Comparison of ENCODE assay signal across 18 cellular contexts in the genomic region with DNA sequence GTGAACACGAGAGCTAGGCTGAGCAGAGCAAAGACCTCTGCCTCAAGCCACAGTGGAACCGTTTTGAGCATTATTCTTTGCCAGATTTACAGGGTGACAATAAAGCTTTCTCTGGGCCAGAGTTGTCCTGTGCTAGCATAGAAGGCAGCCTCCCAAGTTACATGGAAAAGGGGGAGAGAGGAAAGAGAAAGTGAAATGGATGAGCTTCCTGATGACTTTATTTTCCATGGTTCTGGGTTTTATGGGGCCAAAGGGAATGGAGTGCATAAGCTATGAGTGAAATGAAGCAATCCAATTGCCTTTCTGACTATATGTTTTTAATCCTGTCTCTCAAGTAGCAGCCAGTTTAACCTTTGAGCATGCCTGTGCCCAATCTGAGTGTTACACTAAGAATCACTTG.
A peak's percentile ranks its signal among the peaks of the same experiment; 100 is the strongest.
DNase-seq lines count a peak whose midpoint lies in the region; ATAC-seq and TF ChIP-seq lines count a peak whose summit lies in the region.
"Had no signal": no experiment of that assay in that cellular context is flagged by ENCODE, and none has a peak within 500 bp of the region (broad histone marks: within the 10 kb centered on the region; RNA-seq: fewer than 3 reads in every experiment).

No MANE protein-coding gene starts in this region.

- no peak overlapping the region for H3K27ac ChIP-seq in breast epithelium
- H3K27ac ChIP-seq: 22Rv1, BLaER1, C4-2B, GM23248 had no signal

- intact Hi-C loops in MCF 10A (cut with micrococcal nuclease) (no loop called here), breast epithelium (cut with DNase I; ENCODE audit: low total_unique reads) (no loop called here), mucosa of descending colon (cut with DNase I, micrococcal nuclease) (no loop called here)

- H3K27me3 Mint-ChIP-seq in MCF 10A (ENCODE audit: insufficient read depth, unreplicated experiment) = no peaks in the 10 kb centered on the region
- H3K27me3 Mint-ChIP-seq: B cell; CD4-positive, CD25-positive, alpha-beta regulatory T cell had no signal

- H3K27ac Mint-ChIP-seq in MCF 10A (ENCODE audit: low read depth, unreplicated experiment) = peak overlapping the region; percentile 16
- H3K27ac Mint-ChIP-seq: B cell; CD8-positive, alpha-beta T cell had no signal

- H3K4me1 Mint-ChIP-seq in MCF 10A (ENCODE audit: insufficient read depth, unreplicated experiment) = peaks cover 22% of the 10 kb centered on the region
- H3K4me1 Mint-ChIP-seq: B cell had no signal

- ATAC-seq in mucosa of descending colon (peak; percentile 86), GM21786 (IDR thresholded peaks at IDR 0.05; ENCODE audit: unreplicated experiment) (no peak)
- ATAC-seq: CD8-positive, alpha-beta T cell had no signal

- H3K36me3 Mint-ChIP-seq in MCF 10A (ENCODE audit: insufficient read depth, unreplicated experiment) = no peaks in the 10 kb centered on the region
- H3K36me3 Mint-ChIP-seq: CD4-positive, CD25-positive, alpha-beta regulatory T cell; CD8-positive, alpha-beta T cell had no signal

- H3K36me3 ChIP-seq in breast epithelium (no peaks in the 10 kb centered on the region), mucosa of descending colon (ENCODE audit: low read depth) (no peaks in the 10 kb centered on the region)
- H3K36me3 ChIP-seq: BLaER1 had no signal

- H3K9me3 Mint-ChIP-seq in MCF 10A (ENCODE audit: unreplicated experiment) = no peaks in the 10 kb centered on the region
- H3K9me3 Mint-ChIP-seq: CD8-positive, alpha-beta T cell had no signal

- DNase-seq in MCF 10A (ENCODE audit: unreplicated experiment) (no peak), breast epithelium (ENCODE audit: low spot score in 2 of 2) (no peak), fibroblast of villous mesenchyme (ENCODE audit: low read depth) (peak; percentile 14), mucosa of descending colon (no peak)
- DNase-seq in stimulated activated CD4-positive, alpha-beta T cell treated with anti-CD3 and anti-CD28 coated beads, Interleukin-1b, Interleukin-23, amount 100 ng/mL, for 48 hours = no peak
- DNase-seq: Caco-2; CD4-positive, CD25-positive, alpha-beta regulatory T cell; CD8-positive, alpha-beta T cell; DMS153; DND-41; GM23248; H7; HCEC 1CT had no signal

- H3K4me3 ChIP-seq in breast epithelium = no peak overlapping the region
- no peak overlapping the region for H3K4me3 ChIP-seq in fibroblast of villous mesenchyme (ENCODE audit: low read depth, low read length)
- no peak overlapping the region for H3K4me3 ChIP-seq in mucosa of descending colon
- H3K4me3 ChIP-seq: BLaER1, GM23248 had no signal

- no TSS peak for BruUV-seq in MCF 10A (replicated peaks; lab: Mats Ljungman, UMichigan)

- H3K9me3 ChIP-seq in breast epithelium (no peaks in the 10 kb centered on the region), mucosa of descending colon (no peaks in the 10 kb centered on the region)
- H3K9me3 ChIP-seq: Caco-2 had no signal

- no peaks in the 10 kb centered on the region for H3K27me3 ChIP-seq in breast epithelium
- H3K27me3 ChIP-seq: BLaER1 had no signal

- POLR2A ChIA-PET in MCF 10A (lab: Yijun Ruan, JAX) = interaction anchor here (0.6 to 1.3 kb wide), 5 partner anchors 10 to 407 kb away, joined by 3 to 8 read pairs (median 4); no protein-coding TSS in a partner anchor

- H3K4me1 ChIP-seq in breast epithelium = no peaks in the 10 kb centered on the region
- H3K4me1 ChIP-seq in mucosa of descending colon (ENCODE audit: low read depth) = no peaks in the 10 kb centered on the region
- H3K4me1 ChIP-seq: BLaER1 had no signal

- CTCF ChIA-PET in MCF 10A (lab: Yijun Ruan, JAX) = interaction anchor here (0.6 to 1.8 kb wide), 5 partner anchors 14 to 107 kb away, joined by 3 to 5 read pairs (median 4); no protein-coding TSS in a partner anchor

- no peak overlapping the region for H3K4me3 Mint-ChIP-seq in MCF 10A (ENCODE audit: unreplicated experiment)
- H3K4me3 Mint-ChIP-seq: B cell; CD8-positive, alpha-beta T cell had no signal

- no peak for TF ChIP-seq POLR2A in breast epithelium (IDR thresholded peaks at IDR 0.05)

- TF ChIP-seq CTCF in MCF 10A (IDR thresholded peaks at IDR 0.05; ENCODE audit: unreplicated experiment) = no peak
- no peak for TF ChIP-seq CTCF in breast epithelium (IDR thresholded peaks at IDR 0.05)
- no peak for TF ChIP-seq CTCF in fibroblast of villous mesenchyme (IDR thresholded peaks at IDR 0.05; ENCODE audit: insufficient read depth, low read depth, low read length)
- TF ChIP-seq CTCF in mucosa of descending colon (IDR thresholded peaks at IDR 0.05) = no peak
